Comparison of ENCODE assay signal across 8 cellular contexts in the genomic region with DNA sequence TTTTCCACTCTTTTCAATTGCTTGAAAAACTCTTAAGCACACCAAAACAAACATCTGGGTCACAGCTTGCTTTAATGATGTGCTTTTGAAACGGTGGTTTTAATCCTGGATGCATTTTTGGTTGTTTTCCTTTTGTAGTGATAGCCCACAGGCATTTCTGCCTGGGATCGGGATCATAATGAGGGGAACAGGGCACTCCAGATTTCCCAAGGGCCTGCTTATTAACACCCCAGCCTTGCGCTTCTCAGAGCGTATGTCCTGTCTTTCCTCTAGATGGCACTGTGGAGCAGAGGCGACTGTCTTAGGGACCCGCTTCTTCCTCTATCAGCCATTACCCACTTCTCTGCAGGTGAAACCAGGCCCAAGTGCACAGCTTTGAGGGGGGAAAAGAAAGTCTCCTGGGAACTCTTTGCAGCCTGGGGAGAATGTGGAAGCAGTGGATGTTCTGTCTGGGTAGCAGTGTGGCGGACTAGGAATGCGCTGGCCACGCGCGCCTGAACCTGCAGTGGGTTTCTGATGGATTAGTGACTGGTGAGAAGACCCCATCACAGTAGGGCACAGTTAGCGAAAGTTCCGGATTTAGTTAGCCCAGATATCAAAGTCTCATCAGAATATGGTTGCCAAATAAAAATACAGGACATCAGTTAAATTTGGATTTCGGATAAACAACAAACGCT.
A peak's percentile ranks its signal among the peaks of the same experiment; 100 is the strongest.
DNase-seq lines count a peak whose midpoint lies in the region; ATAC-seq and TF ChIP-seq lines count a peak whose summit lies in the region.

No MANE protein-coding gene starts in this region.

- peak; percentile 79 for ATAC-seq in GM18870 (IDR thresholded peaks at IDR 0.05; ENCODE audit: unreplicated experiment)
- ATAC-seq in HG03064 (IDR thresholded peaks at IDR 0.05; ENCODE audit: low read depth, unreplicated experiment), result peak; percentile 71
- peak; percentile 78 to 80 for ATAC-seq in activated CD4-positive, CD25-positive, alpha-beta regulatory T cell treated with anti-CD3 and anti-CD28 coated beads, Interleukin-2, amount 50 U/mL, for 24 hours
- peak; percentile 83 to 86 (median 85) for ATAC-seq in right lobe of liver

- no peaks in the 10 kb centered on the region for H3K9me3 ChIP-seq in right lobe of liver

- peak; percentile 86 for DNase-seq in Ammon's horn (ENCODE audit: low spot score)
- DNase-seq in NCI-H2107 (lab: John Stamatoyannopoulos, UW), result peak; percentile 61
- DNase-seq in cerebellum (ENCODE audit: low spot score), result peak; percentile 28
- DNase-seq in right lobe of liver, result peak in 2 of 3 donors; percentile 51 to 69
- DNase-seq in stimulated activated CD8-positive, alpha-beta memory T cell treated with anti-CD3 and anti-CD28 coated beads, Interleukin-15, amount 100 ng/mL, for 1 hour (ENCODE audit: low read depth), result peak; percentile 30

- H3K27me3 ChIP-seq in right lobe of liver, result no peaks in the 10 kb centered on the region

- H3K4me1 ChIP-seq in right lobe of liver, result no peaks in the 10 kb centered on the region

- 37% methylated on average over 12 of the region's 15 CpGs for whole genome bisulfite sequencing in right lobe of liver (ENCODE audit: insufficient coverage, low coverage, low lambda C conversion rate, missing lambda C conversion rate)

- H3K27ac ChIP-seq in right lobe of liver, result no peak overlapping the region

- no peak for TF ChIP-seq POLR2A in right lobe of liver (IDR thresholded peaks at IDR 0.05)

- H3K36me3 ChIP-seq in right lobe of liver, result no peaks in the 10 kb centered on the region

- H3K4me3 ChIP-seq in right lobe of liver, result no peak overlapping the region

- intact Hi-C loops in right lobe of liver (cut with DNase I), result loop anchor here in 1 of 2 donors (10.0 kb wide), 2 partner anchors 187 to 287 kb away; a partner anchor contains a TSS

- peak; percentile 56 to 88 (median 84) for TF ChIP-seq CTCF in right lobe of liver (IDR thresholded peaks at IDR 0.05)

Comparison
In these comparisons a context has a peak if more than half of its experiments do, and no peak if none do; other contexts are left out.
1. DNase-seq: peak in every context shown above with its lines; median percentile 86 in Ammon's horn; 61 in NCI-H2107; 60 in right lobe of liver; 30 in stimulated activated CD8-positive, alpha-beta memory T cell treated with anti-CD3 and anti-CD28 coated beads, Interleukin-15, amount 100 ng/mL, for 1 hour; 28 in cerebellum.